In genomic region chr1:84442256-84442655, GRCh38 we compare ENCODE assay signal across 8 cellular contexts. TPM values are rescaled to one million over a fixed set of nuclear protein-coding genes. Genes with fewer than 3 reads are reported as not detected.
DNase-seq lines count a peak whose midpoint lies in the region; ATAC-seq and TF ChIP-seq lines count a peak whose summit lies in the region.

No MANE protein-coding gene starts in this region.

- H2BK120ac ChIP-seq in mesendoderm (ENCODE audit: low read depth, low read length) = no peak overlapping the region

- POLR2A ChIA-PET in Panc1 (lab: Charles Lee) = interaction anchor here (0.7 kb wide), 1 partner anchor 1103 kb away, joined by 3 read pairs; no protein-coding TSS in a partner anchor

- H3K4me1 ChIP-seq in Panc1 (ENCODE audit: control insufficient read depth, insufficient read depth, low read length) (no peaks in the 10 kb centered on the region), mesendoderm (ENCODE audit: control insufficient read depth, low read depth, low read length) (no peaks in the 10 kb centered on the region), stomach (peaks cover 0 to 10% (median 2%) of the 10 kb centered on the region in 4 donors)

- H3K4me2 ChIP-seq in mesendoderm (ENCODE audit: low read length) = no peak overlapping the region

- no peak overlapping the region for H3K27ac ChIP-seq in Panc1 (ENCODE audit: low read length)
- H3K27ac ChIP-seq in coronary artery = no peak overlapping the region
- no peak overlapping the region for H3K27ac ChIP-seq in mesendoderm (ENCODE audit: low read depth, low read length)
- no peak overlapping the region for H3K27ac ChIP-seq in stomach

- DNase-seq in G401 (ENCODE audit: low spot score) = peak; percentile 31
- peak; percentile 72 for DNase-seq in Panc1 (ENCODE audit: low read depth, low spot score)
- no peak for DNase-seq in coronary artery (ENCODE audit: low spot score)
- peak; percentile 34 for DNase-seq in mesendoderm
- no peak for DNase-seq in stimulated activated CD4-positive, alpha-beta T cell treated with anti-CD3 and anti-CD28 coated beads, Interleukin-2, amount 100 ng/mL, for 48 hours
- DNase-seq in stomach = no peak

- no peak overlapping the region for H3K56ac ChIP-seq in mesendoderm (ENCODE audit: low read length)

- in situ Hi-C loops in G401 (cut with HindIII; ENCODE audit: low sequenced_read_pairs) = no loop called here
- in situ Hi-C loops in Panc1 (cut with HindIII; ENCODE audit: low pct_unique_long_range_greater_than_20kb, low sequenced_read_pairs) = no loop called here

- WGBS in mesendoderm (ENCODE audit: extremely low coverage, insufficient coverage, low lambda C conversion rate) = no CpG with 5 or more reads among the region's 2 CpGs
- WGBS in stomach, 5 donors = 9 to 19% (median 13%) methylated on average over 2 of the region's 2 CpGs

- no peaks in the 10 kb centered on the region for H3K79me2 ChIP-seq in mesendoderm (ENCODE audit: control insufficient read depth, insufficient read depth, low read length)

- CTCF ChIA-PET in Panc1 (lab: Charles Lee) = interaction anchor here (0.6 to 2.6 kb wide), 2 partner anchors 162 to 397 kb away, joined by 3 to 16 read pairs; no protein-coding TSS in a partner anchor

- no peaks in the 10 kb centered on the region for H3K79me1 ChIP-seq in mesendoderm (ENCODE audit: low read length)

- H3K9ac ChIP-seq in mesendoderm (ENCODE audit: low read length) = no peak overlapping the region

- H3K4ac ChIP-seq in mesendoderm (ENCODE audit: low read depth, low read length) = no peak overlapping the region

- intact Hi-C loops in Panc1 (cut with micrococcal nuclease; ENCODE audit: unreplicated experiment) (loop anchor here (1.0 kb wide), 2 partner anchors 99 to 162 kb away; no protein-coding TSS in a partner anchor), stomach (cut with DNase I; ENCODE audit: low total_unique reads) (no loop called here)

- no peak overlapping the region for H3K23ac ChIP-seq in mesendoderm (ENCODE audit: low read length)

- BruUV-seq in Panc1 (replicated peaks; lab: Mats Ljungman, UMichigan) = no TSS peak

- no peak overlapping the region for H2AK5ac ChIP-seq in mesendoderm (ENCODE audit: low read length)

- H3K4me3 ChIP-seq in Panc1 (ENCODE audit: low read depth in 2 of 2, low read length in 2 of 2) (no peak overlapping the region), coronary artery (no peak overlapping the region), mesendoderm (ENCODE audit: low read length) (no peak overlapping the region), stomach (no peak overlapping the region)

- no peak for TF ChIP-seq POLR2A in stomach (IDR thresholded peaks at IDR 0.05)

- no peak overlapping the region for H4K8ac ChIP-seq in mesendoderm (ENCODE audit: low read depth, low read length)

- no peak for TF ChIP-seq EP300 in stomach (IDR thresholded peaks at IDR 0.05)

- no peak overlapping the region for H2BK15ac ChIP-seq in mesendoderm (replicated peaks; ENCODE audit: low read depth)

- no peaks in the 10 kb centered on the region for H3K27me3 ChIP-seq in Panc1 (ENCODE audit: control insufficient read depth, insufficient read depth, low read length)
- no peaks in the 10 kb centered on the region for H3K27me3 ChIP-seq in mesendoderm (ENCODE audit: insufficient read depth, low read length, poor library complexity)
- no peaks in the 10 kb centered on the region for H3K27me3 ChIP-seq in stomach

- H2BK5ac ChIP-seq in mesendoderm (ENCODE audit: low read length) = no peak overlapping the region

- ATAC-seq in GM19452 (IDR thresholded peaks at IDR 0.05; ENCODE audit: unreplicated experiment) = peak; percentile 98
- ATAC-seq in HG03442 (IDR thresholded peaks at IDR 0.05; ENCODE audit: unreplicated experiment) = peak; percentile 99
- peak; percentile 93 for ATAC-seq in Panc1

- H4K5ac ChIP-seq in mesendoderm (ENCODE audit: low read length) = no peak overlapping the region

- no peaks in the 10 kb centered on the region for H3K36me3 ChIP-seq in Panc1 (ENCODE audit: control insufficient read depth, insufficient read depth, low read length)
- no peaks in the 10 kb centered on the region for H3K36me3 ChIP-seq in mesendoderm (ENCODE audit: control insufficient read depth, insufficient read depth, low read length)
- no peaks in the 10 kb centered on the region for H3K36me3 ChIP-seq in stomach

- peak; percentile 59; the same call in 1 of the 2 replicates for TF ChIP-seq CTCF in Panc1 (IDR thresholded peaks at IDR 0.05)
- TF ChIP-seq CTCF in coronary artery (IDR thresholded peaks at IDR 0.05) = peak; percentile 23
- TF ChIP-seq CTCF in stomach (IDR thresholded peaks at IDR 0.05) = peak in 3 of 7 experiments; percentile 37 to 52 (median 39)

- H3K18ac ChIP-seq in mesendoderm (ENCODE audit: low read length) = no peak overlapping the region

- H3K9me3 ChIP-seq in Panc1 (ENCODE audit: control insufficient read depth, insufficient read depth, low read depth, low read length) (no peaks in the 10 kb centered on the region), stomach (no peaks in the 10 kb centered on the region)

RNA-seq across cellular contexts. Expression of gene RPF1, which starts 36.8 kb away (rescaled TPM):
- total RNA-seq in G401 (2014; rRNA removed; shearing (Covaris generic)) = 56.9 and 76.8 TPM in 2 replicates
- total RNA-seq in Panc1 (2021; ENCODE audit: unreplicated experiment) = 73.0 TPM
- 43.2 TPM for polyA plus RNA-seq in Panc1 (2012; ENCODE audit: insufficient read length)
- polyA plus RNA-seq in mesendoderm (2013, experiment 1 of 2) = 108 TPM
- 104 TPM for polyA plus RNA-seq in mesendoderm (2013, experiment 2 of 2)
- total RNA-seq in stomach = 10 to 100 TPM in 4 of 5 donors, 1 to 10 TPM in 1; 7.6 to 40.8 (median 21.9) TPM
- 10 to 100 TPM; 22.4 to 34.7 (median 29.3) TPM for polyA plus RNA-seq in stomach

RNA-seq across cellular contexts. Expression of gene DNASE2B, which starts 44.0 kb away (rescaled TPM):
- total RNA-seq in G401 (2014; rRNA removed; shearing (Covaris generic)) = not detected in 2 replicates
- not detected for total RNA-seq in Panc1 (2021; ENCODE audit: unreplicated experiment)
- polyA plus RNA-seq in Panc1 (2012; ENCODE audit: insufficient read length) = not detected
- polyA plus RNA-seq in mesendoderm (2013, experiment 1 of 2) = not detected
- polyA plus RNA-seq in mesendoderm (2013, experiment 2 of 2) = not detected
- not detected for total RNA-seq in stomach
- polyA plus RNA-seq in stomach = under 1 TPM; 0.20 to 0.92 (median 0.25) TPM

Comparison
In these comparisons a context has a peak if more than half of its experiments do, and no peak if none do; other contexts are left out.
1. DNase-seq: peak in G401 (single experiment), Panc1 (single experiment) and mesendoderm (single experiment); none in coronary artery (single experiment), stimulated activated CD4-positive, alpha-beta T cell treated with anti-CD3 and anti-CD28 coated beads, Interleukin-2, amount 100 ng/mL, for 48 hours (0 of 2) and stomach (single experiment).
2. Peak in every context shown above with its lines, with median percentiles within 50 percentile points of each other: ATAC-seq.